ENCODE assay signal across 29 cellular contexts in the genomic region with DNA sequence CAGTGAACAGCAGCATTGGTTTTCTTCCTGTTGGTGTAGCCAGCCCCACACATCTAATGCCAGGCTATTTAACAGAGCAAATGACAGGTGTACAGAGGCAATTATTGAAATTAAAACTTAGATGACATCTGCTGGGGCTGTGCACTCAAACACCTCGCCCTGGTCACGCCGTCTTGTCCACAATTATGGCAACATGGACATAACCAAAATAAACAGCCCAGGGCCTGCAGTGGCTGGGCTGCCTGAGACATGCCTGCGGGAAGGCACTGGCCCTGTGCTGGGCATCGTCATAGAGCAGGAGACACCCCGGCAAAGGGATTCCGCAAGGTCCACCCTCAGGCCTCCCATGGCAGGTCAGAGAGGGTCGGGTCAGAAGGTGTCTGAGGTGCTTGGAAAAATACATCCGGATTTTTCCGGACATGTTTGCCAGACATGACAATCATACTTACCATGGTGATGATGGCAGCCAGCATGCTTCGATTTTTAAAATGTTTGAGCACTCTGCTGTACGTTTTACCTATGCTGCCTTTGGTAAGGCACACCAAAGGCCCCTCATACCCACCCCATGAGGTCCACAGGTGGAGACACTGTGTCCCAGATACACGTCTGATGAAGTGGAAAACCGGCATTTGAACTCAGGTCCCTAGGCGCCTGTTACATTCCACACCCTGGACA.
"Had no signal": no experiment of that assay in that cellular context is flagged by ENCODE, and none has a peak within 500 bp of the region (broad histone marks: within the 10 kb centered on the region; RNA-seq: fewer than 3 reads in every experiment).

No MANE protein-coding gene starts in this region.

- H3K4me3 Mint-ChIP-seq: activated CD4-positive, alpha-beta memory T cell treated with anti-CD3 and anti-CD28 coated beads, Interleukin-2, amount 10 ng/mL, durations not matched to agents 7 days and 5 days; activated CD4-positive, alpha-beta T cell treated with anti-CD3 and anti-CD28 coated beads for 36 hours; activated naive CD8-positive, alpha-beta T cell treated with anti-CD3 and anti-CD28 coated beads, Interleukin-2, amount 10 ng/mL, durations not matched to agents 7 days and 5 days; activated T-cell treated with anti-CD3 and anti-CD28 coated beads, Interleukin-2, amount 50 U/mL, for 72 hours; T-helper 17 cell had no signal

- H3K36me3 Mint-ChIP-seq: activated naive CD8-positive, alpha-beta T cell treated with anti-CD3 and anti-CD28 coated beads, Interleukin-2, amount 10 ng/mL, durations not matched to agents 7 days and 5 days had no signal

- H3K27me3 ChIP-seq: adrenal gland had no signal

- H3K27ac Mint-ChIP-seq: activated CD4-positive, alpha-beta memory T cell treated with anti-CD3 and anti-CD28 coated beads, Interleukin-2, amount 10 ng/mL, durations not matched to agents 7 days and 5 days; activated CD4-positive, alpha-beta T cell treated with anti-CD3 and anti-CD28 coated beads for 36 hours; activated naive CD8-positive, alpha-beta T cell treated with anti-CD3 and anti-CD28 coated beads, Interleukin-2, amount 10 ng/mL, durations not matched to agents 7 days and 5 days; activated T-cell treated with anti-CD3 and anti-CD28 coated beads, Interleukin-2, amount 50 U/mL, for 72 hours; activated T-helper 2 cell treated with anti-CD3 and anti-CD28 coated beads, Interferon-gamma antibody, Interleukin-2, Interleukin-4, amounts not matched to agents 10 μg/mL and 5 μg/mL and 100 μg/mL, durations not matched to agents 14 hours and 24 hours and 36 hours; T-helper 17 cell had no signal

- H3K27me3 Mint-ChIP-seq: activated CD4-positive, alpha-beta memory T cell treated with anti-CD3 and anti-CD28 coated beads, Interleukin-2, amount 10 ng/mL, durations not matched to agents 7 days and 5 days; activated CD4-positive, alpha-beta T cell treated with anti-CD3 and anti-CD28 coated beads for 36 hours had no signal

- H3K9me3 ChIP-seq: adrenal gland had no signal

- H3K4me1 Mint-ChIP-seq: activated CD4-positive, alpha-beta memory T cell treated with anti-CD3 and anti-CD28 coated beads, Interleukin-2, amount 10 ng/mL, durations not matched to agents 7 days and 5 days; activated CD4-positive, alpha-beta T cell treated with anti-CD3 and anti-CD28 coated beads for 36 hours; activated naive CD8-positive, alpha-beta T cell treated with anti-CD3 and anti-CD28 coated beads, Interleukin-2, amount 10 ng/mL, durations not matched to agents 7 days and 5 days; T-helper 17 cell had no signal

- H3K9me3 Mint-ChIP-seq: activated CD4-positive, alpha-beta memory T cell treated with anti-CD3 and anti-CD28 coated beads, Interleukin-2, amount 10 ng/mL, durations not matched to agents 7 days and 5 days; activated naive CD8-positive, alpha-beta T cell treated with anti-CD3 and anti-CD28 coated beads, Interleukin-2, amount 10 ng/mL, durations not matched to agents 7 days and 5 days; activated T-cell treated with anti-CD3 and anti-CD28 coated beads, Interleukin-2, amount 50 U/mL, for 72 hours; activated T-helper 2 cell treated with anti-CD3 and anti-CD28 coated beads, Interferon-gamma antibody, Interleukin-2, Interleukin-4, amounts not matched to agents 10 μg/mL and 5 μg/mL and 100 μg/mL, durations not matched to agents 14 hours and 24 hours and 36 hours had no signal

- H3K27ac ChIP-seq: adrenal gland, RWPE1, VCaP had no signal

- ATAC-seq: activated CD4-positive, alpha-beta T cell treated with anti-CD3 and anti-CD28 coated beads for 36 hours; activated T-cell treated with anti-CD3 and anti-CD28 coated beads, Interleukin-2, amount 50 U/mL, for 72 hours; K562; Panc1; T-helper 17 cell had no signal

- DNase-seq: activated CD4-positive, alpha-beta memory T cell treated with anti-CD3 and anti-CD28 coated beads, Interleukin-2, amount 10 ng/mL, durations not matched to agents 7 days and 5 days; activated CD4-positive, alpha-beta T cell treated with anti-CD3 and anti-CD28 coated beads for 36 hours; activated CD4-positive, alpha-beta T cell treated with anti-CD3 and anti-CD28 coated beads, Interleukin-2, amount 50 U/mL, for 1 hour; activated CD4-positive, CD25-positive, alpha-beta regulatory T cell; activated naive CD4-positive, alpha-beta T cell treated with anti-CD3 and anti-CD28 coated beads, Interleukin-2, amount 50 U/mL, for 16 hours; activated naive CD8-positive, alpha-beta T cell treated with anti-CD3 and anti-CD28 coated beads, Interleukin-2, amount 10 ng/mL, durations not matched to agents 7 days and 5 days; activated T-cell treated with anti-CD3 and anti-CD28 coated beads for 4 hours; activated T-cell treated with anti-CD3 and anti-CD28 coated beads, Interleukin-2, amount 50 U/mL, for 72 hours; adrenal gland; anterior cingulate cortex; Karpas-422; MM.1S; NCI-H1417; NCI-H1930; NCI-H2171; NCI-H2227 treated with DMSO at 0.1 percent for 48 hours; NCI-H446 treated with DMSO at 0.1 percent for 48 hours; NCI-H524 treated with DMSO at 0.1 percent for 48 hours; NCI-H774; NK-92 treated with Interleukin-12 subunit alpha and Interleukin-12 subunit beta, amount 100 ng/mL, for 24 hours; OCI-M1; SHP77; T-helper 17 cell; T-helper 9 cell had no signal

- H3K4me3 ChIP-seq: adrenal gland, K562 had no signal
